ENCODE assay signal across 8 cellular contexts in genomic region chr19:44212250-44212864, GRCh38. TPM values are rescaled to one million over a fixed set of nuclear protein-coding genes. Genes with fewer than 3 reads are reported as not detected.
A peak's percentile ranks its signal among the peaks of the same experiment; 100 is the strongest.
DNase-seq lines count a peak whose midpoint lies in the region; ATAC-seq and TF ChIP-seq lines count a peak whose summit lies in the region.

Gene ZNF227, plus strand, starts transcription at chr19:44212532. Its CDS starts 5,261 bp downstream, at chr19:44217793.

- peak within 1 kb of the TSS; percentile 96 for H3K14ac ChIP-seq in trophoblast cell (ENCODE audit: low read length)

- ATAC-seq in T-helper 17 cell (peak; percentile 98), heart left ventricle (peak; percentile 96 to 98 (median 98))

- no peak within 1 kb of the TSS for H2AK5ac ChIP-seq in trophoblast cell (ENCODE audit: low read length)

- peak within 1 kb of the TSS; percentile 66 to 92 (median 85) for H3K27ac ChIP-seq in heart left ventricle
- no peak within 1 kb of the TSS for H3K27ac ChIP-seq in trophoblast cell (ENCODE audit: low read depth, low read length)
- peak within 1 kb of the TSS; percentile 53 to 87 (median 84) for H3K27ac ChIP-seq in tibial nerve

- intact Hi-C loops in heart left ventricle (cut with DNase I): loop anchor here in 6 of 10 donors (2.0 to 10.0 kb wide), 6 partner anchors 45 to 100 kb away; partner anchors contain the start of genes ZNF225 (in 3 of the 6), ZNF226 (in 3 of the 6) and ZNF235 (in 3 of the 6)

- TF ChIP-seq CTCF in HFF-Myc (IDR thresholded peaks at IDR 0.05; ENCODE audit: low read depth, low read length, missing control alignments) (no peak), heart left ventricle (IDR thresholded peaks at IDR 0.05) (no peak), tibial nerve (IDR thresholded peaks at IDR 0.05) (no peak)

- H3K9me3 ChIP-seq in T-helper 17 cell (ENCODE audit: control insufficient read depth, low read length, poor library complexity, severe bottlenecking) (no peaks in the 10 kb centered on the region), heart left ventricle (peaks cover 0 to 4% (median 0%) of the 10 kb centered on the region in 12 donors), trophoblast cell (ENCODE audit: insufficient read depth, low read depth, low read length) (no peaks in the 10 kb centered on the region), tibial nerve (peaks cover 0 to 24% (median 2%) of the 10 kb centered on the region in 4 donors)

- peaks cover 5% of the 10 kb centered on the region for H3K79me1 ChIP-seq in trophoblast cell (ENCODE audit: low read length)

- peak within 1 kb of the TSS; percentile 94 for H3K27ac Mint-ChIP-seq in T-helper 17 cell

- H3K27me3 ChIP-seq in heart left ventricle (no peaks in the 10 kb centered on the region), trophoblast cell (ENCODE audit: insufficient read depth, low read length) (no peaks in the 10 kb centered on the region), tibial nerve (no peaks in the 10 kb centered on the region)

- peaks cover 6% of the 10 kb centered on the region for H3K79me2 ChIP-seq in trophoblast cell (ENCODE audit: control insufficient read depth, insufficient read depth, low read length, poor library complexity)

- TF ChIP-seq EP300 in tibial nerve (IDR thresholded peaks at IDR 0.05): peak; percentile 43 to 85

- peaks cover 17% of the 10 kb centered on the region for H3K4me1 Mint-ChIP-seq in T-helper 17 cell

- H3K4me1 ChIP-seq in heart left ventricle (peaks cover 0 to 27% (median 18%) of the 10 kb centered on the region in 12 donors), trophoblast cell (ENCODE audit: control insufficient read depth in 1 of 2, insufficient read depth in 2 of 2, low read length in 2 of 2) (no peaks in the 10 kb centered on the region), tibial nerve (peaks cover 0 to 23% (median 5%) of the 10 kb centered on the region in 4 donors)

- H3K4me3 Mint-ChIP-seq in T-helper 17 cell: peak within 1 kb of the TSS; percentile 96

- H3K9ac ChIP-seq in trophoblast cell (ENCODE audit: low read length): peak within 1 kb of the TSS; percentile 81

- TF ChIP-seq POLR2A in heart left ventricle (IDR thresholded peaks at IDR 0.05) (peak in 1 of 2 donors; percentile 53), tibial nerve (IDR thresholded peaks at IDR 0.05) (peak in 1 of 2 donors; percentile 43)

- peak within 1 kb of the TSS; percentile 98 for H4K8ac ChIP-seq in trophoblast cell (ENCODE audit: low read depth, low read length)

- 0 to 1% (median 1%) methylated on average over 37 of the region's 37 CpGs for WGBS in heart left ventricle, 4 donors
- WGBS in trophoblast cell (ENCODE audit: extremely low coverage, insufficient coverage, insufficient read length): no CpG with 5 or more reads among the region's 37 CpGs
- WGBS in tibial nerve, 2 donors: 1% methylated on average over 37 of the region's 37 CpGs

- peaks cover 7% of the 10 kb centered on the region for H3K36me3 Mint-ChIP-seq in T-helper 17 cell (ENCODE audit: low read depth)

- no peak within 1 kb of the TSS for H2BK5ac ChIP-seq in trophoblast cell (ENCODE audit: low read depth, low read length, poor library complexity)

- H2BK12ac ChIP-seq in trophoblast cell (ENCODE audit: low read length): no peak within 1 kb of the TSS

- H3K4me2 ChIP-seq in trophoblast cell (ENCODE audit: low read length): peak within 1 kb of the TSS; percentile 81

- peaks cover 0 to 32% (median 25%) of the 10 kb centered on the region in 9 donors for H3K36me3 ChIP-seq in heart left ventricle
- H3K36me3 ChIP-seq in trophoblast cell (ENCODE audit: control insufficient read depth in 1 of 2, insufficient read depth in 2 of 2, low read length in 2 of 2): peaks cover 2 to 6% of the 10 kb centered on the region in 2 experiments
- peaks cover 0 to 32% (median 2%) of the 10 kb centered on the region in 3 donors for H3K36me3 ChIP-seq in tibial nerve

- H3K4me3 ChIP-seq in HFF-Myc (replicated peaks; ENCODE audit: low read depth, low read length) (peak within 1 kb of the TSS; percentile 91), heart left ventricle (peak within 1 kb of the TSS; percentile 47 to 95 (median 76)), trophoblast cell (ENCODE audit: low read depth, low read length) (peak within 1 kb of the TSS; percentile 90), tibial nerve (peak within 1 kb of the TSS; percentile 45 to 95 (median 64))

- peak within 1 kb of the TSS; percentile 84 for H3K18ac ChIP-seq in trophoblast cell (ENCODE audit: low read length)

- H4K12ac ChIP-seq in trophoblast cell (ENCODE audit: low read depth, low read length): peak within 1 kb of the TSS; percentile 98

- no peak within 1 kb of the TSS for H3K23ac ChIP-seq in trophoblast cell (ENCODE audit: low read length)

- peak within 1 kb of the TSS; percentile 100 for H2AFZ ChIP-seq in trophoblast cell (ENCODE audit: insufficient read depth, low read length, poor library complexity)

- H4K91ac ChIP-seq in trophoblast cell (ENCODE audit: low read depth, low read length): peak within 1 kb of the TSS; percentile 79

- DNase-seq in GM03348 (ENCODE audit: low spot score) (peak; percentile 93), HFF-Myc (ENCODE audit: extremely low read depth, low read depth) (peak; percentile 92), NCI-H1417 treated with DMSO at 0.1 percent for 48 hours (lab: John Stamatoyannopoulos, UW) (peak; percentile 40), T-helper 17 cell (peak; percentile 54 to 65 (median 56)), amniotic stem cell (lab: John Stamatoyannopoulos, UW) (peak; percentile 90), heart left ventricle (peak; percentile 92 to 96 (median 95)), trophoblast cell (peak; percentile 87 to 93), tibial nerve (ENCODE audit: low spot score in 2 of 2) (peak; percentile 77 to 87)

- peak within 1 kb of the TSS; percentile 20 for H2BK120ac ChIP-seq in trophoblast cell (ENCODE audit: insufficient read depth, low read length, poor library complexity)

- peak within 1 kb of the TSS; percentile 67 for H3K4ac ChIP-seq in trophoblast cell (ENCODE audit: low read depth, low read length)

- no peaks in the 10 kb centered on the region for H3K27me3 Mint-ChIP-seq in T-helper 17 cell

RNA-seq across cellular contexts. Expression of gene ZNF227, which starts in this region (rescaled TPM):
- 10 to 100 TPM; 11.8 to 22.5 TPM for total RNA-seq in T-helper 17 cell
- total RNA-seq in heart left ventricle: 10 to 100 TPM in 6 of 9 donors, 1 to 10 TPM in 3; 4.7 to 20.5 (median 11.0) TPM
- 1 to 10 TPM; 4.4 to 5.9 TPM for polyA plus RNA-seq in heart left ventricle
- polyA plus RNA-seq in trophoblast cell (2013): 7.4 and 7.6 TPM in 2 replicates
- total RNA-seq in tibial nerve: 10 to 100 TPM in 3 of 4 donors, 1 to 10 TPM in 1; 8.1 to 22.0 (median 14.3) TPM

Comparison
In these comparisons a context has a peak if more than half of its experiments do, and no peak if none do; other contexts are left out.
1. DNase-seq: peak in every context shown above with its lines; median percentile 95 in heart left ventricle; 93 in GM03348; 92 in HFF-Myc; 90 in amniotic stem cell; 90 in trophoblast cell; 82 in tibial nerve; 56 in T-helper 17 cell; 40 in NCI-H1417 treated with DMSO at 0.1 percent for 48 hours.